Comparison of ENCODE assay signal across 1 cellular context in the genomic region with DNA sequence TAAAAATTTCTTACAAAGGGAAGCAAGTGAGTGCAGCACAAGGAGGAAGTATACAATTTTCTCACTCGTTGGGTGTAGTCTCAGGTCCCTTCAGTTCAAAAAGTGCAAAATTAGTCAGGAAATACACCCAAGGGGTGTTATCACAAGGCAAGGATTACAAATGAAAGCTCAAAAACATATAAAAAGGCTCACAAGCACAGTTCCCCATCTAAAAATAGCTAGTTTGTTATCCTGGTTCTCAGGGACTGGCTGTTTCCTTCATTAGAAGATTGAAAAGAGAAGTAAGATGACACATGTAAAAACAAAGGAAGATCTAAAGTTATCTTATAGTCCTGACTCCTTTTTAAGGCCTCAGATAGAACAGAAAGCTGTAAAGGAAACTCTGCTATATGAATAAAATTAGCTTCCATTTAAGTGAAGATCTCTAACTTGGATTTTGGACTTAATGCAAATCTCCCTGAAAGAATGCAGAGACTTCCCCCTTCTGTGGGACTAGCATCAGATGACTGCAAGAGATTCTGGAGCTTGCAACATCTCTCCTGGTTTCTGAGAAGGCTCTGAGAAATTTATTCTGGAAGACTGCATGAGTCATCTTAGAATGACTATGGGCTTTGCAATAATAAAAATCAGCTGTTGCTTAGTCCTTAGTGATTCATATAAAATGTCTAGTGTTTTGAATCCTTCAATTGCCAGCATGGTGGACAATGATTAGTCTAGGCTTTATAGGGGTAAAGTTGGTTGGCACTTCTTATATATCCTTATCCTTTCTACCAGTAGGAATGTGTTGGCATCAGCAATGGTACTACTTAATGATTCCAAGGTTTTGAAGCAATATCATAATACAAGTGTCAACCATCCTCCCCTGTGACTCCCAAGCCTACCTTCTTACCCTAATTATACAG.
TF ChIP-seq lines count a peak whose summit lies in the region.

No MANE protein-coding gene starts in this region.

TF ChIP-seq in K562, 482 proteins besides CTCF, POLR2A, EP300 and RAD21 (continued from another document and continues in another):
- TF ChIP-seq ARID3A (IDR thresholded peaks at IDR 0.05; ENCODE audit: borderline replicate concordance, low read depth, low read length): peak; percentile 99
- peak; percentile 85 for TF ChIP-seq JUNB (CRISPR knock-in tag; conservative IDR thresholded peaks at IDR 0.05)
- TF ChIP-seq SMAD3 (CRISPR knock-in tag; conservative IDR thresholded peaks at IDR 0.05): peak; percentile 62; the same call in 1 of the 2 replicates
- TF ChIP-seq POLR3G (IDR thresholded peaks at IDR 0.05; ENCODE audit: extremely low read depth, insufficient read length, insufficient replicate concordance): no peak
- TF ChIP-seq, protein P1, sequence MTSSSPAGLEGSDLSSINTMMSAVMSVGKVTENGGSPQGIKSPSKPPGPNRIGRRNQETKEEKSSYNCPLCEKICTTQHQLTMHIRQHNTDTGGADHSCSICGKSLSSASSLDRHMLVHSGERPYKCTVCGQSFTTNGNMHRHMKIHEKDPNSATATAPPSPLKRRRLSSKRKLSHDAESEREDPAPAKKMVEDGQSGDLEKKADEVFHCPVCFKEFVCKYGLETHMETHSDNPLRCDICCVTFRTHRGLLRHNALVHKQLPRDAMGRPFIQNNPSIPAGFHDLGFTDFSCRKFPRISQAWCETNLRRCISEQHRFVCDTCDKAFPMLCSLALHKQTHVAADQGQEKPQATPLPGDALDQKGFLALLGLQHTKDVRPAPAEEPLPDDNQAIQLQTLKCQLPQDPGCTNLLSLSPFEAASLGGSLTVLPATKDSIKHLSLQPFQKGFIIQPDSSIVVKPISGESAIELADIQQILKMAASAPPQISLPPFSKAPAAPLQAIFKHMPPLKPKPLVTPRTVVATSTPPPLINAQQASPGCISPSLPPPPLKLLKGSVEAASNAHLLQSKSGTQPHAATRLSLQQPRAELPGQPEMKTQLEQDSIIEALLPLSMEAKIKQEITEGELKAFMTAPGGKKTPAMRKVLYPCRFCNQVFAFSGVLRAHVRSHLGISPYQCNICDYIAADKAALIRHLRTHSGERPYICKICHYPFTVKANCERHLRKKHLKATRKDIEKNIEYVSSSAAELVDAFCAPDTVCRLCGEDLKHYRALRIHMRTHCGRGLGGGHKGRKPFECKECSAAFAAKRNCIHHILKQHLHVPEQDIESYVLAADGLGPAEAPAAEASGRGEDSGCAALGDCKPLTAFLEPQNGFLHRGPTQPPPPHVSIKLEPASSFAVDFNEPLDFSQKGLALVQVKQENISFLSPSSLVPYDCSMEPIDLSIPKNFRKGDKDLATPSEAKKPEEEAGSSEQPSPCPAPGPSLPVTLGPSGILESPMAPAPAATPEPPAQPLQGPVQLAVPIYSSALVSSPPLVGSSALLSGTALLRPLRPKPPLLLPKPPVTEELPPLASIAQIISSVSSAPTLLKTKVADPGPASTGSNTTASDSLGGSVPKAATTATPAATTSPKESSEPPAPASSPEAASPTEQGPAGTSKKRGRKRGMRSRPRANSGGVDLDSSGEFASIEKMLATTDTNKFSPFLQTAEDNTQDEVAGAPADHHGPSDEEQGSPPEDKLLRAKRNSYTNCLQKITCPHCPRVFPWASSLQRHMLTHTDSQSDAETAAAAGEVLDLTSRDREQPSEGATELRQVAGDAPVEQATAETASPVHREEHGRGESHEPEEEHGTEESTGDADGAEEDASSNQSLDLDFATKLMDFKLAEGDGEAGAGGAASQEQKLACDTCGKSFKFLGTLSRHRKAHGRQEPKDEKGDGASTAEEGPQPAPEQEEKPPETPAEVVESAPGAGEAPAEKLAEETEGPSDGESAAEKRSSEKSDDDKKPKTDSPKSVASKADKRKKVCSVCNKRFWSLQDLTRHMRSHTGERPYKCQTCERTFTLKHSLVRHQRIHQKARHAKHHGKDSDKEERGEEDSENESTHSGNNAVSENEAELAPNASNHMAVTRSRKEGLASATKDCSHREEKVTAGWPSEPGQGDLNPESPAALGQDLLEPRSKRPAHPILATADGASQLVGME (CRISPR knock-in tag; IDR thresholded peaks at IDR 0.05): 0 out of 2 replicates have a peak, but pooled peaks have one; percentile 35
- peak; percentile 86 for TF ChIP-seq MAFK (IDR thresholded peaks at IDR 0.05; ENCODE audit: low read length)
- TF ChIP-seq TRIM24 (IDR thresholded peaks at IDR 0.05): peak; percentile 84 to 89
- TF ChIP-seq, protein P2, sequence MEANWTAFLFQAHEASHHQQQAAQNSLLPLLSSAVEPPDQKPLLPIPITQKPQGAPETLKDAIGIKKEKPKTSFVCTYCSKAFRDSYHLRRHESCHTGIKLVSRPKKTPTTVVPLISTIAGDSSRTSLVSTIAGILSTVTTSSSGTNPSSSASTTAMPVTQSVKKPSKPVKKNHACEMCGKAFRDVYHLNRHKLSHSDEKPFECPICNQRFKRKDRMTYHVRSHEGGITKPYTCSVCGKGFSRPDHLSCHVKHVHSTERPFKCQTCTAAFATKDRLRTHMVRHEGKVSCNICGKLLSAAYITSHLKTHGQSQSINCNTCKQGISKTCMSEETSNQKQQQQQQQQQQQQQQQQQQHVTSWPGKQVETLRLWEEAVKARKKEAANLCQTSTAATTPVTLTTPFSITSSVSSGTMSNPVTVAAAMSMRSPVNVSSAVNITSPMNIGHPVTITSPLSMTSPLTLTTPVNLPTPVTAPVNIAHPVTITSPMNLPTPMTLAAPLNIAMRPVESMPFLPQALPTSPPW (CRISPR knock-in tag; IDR thresholded peaks at IDR 0.05): peak; percentile 60
- TF ChIP-seq TBL1XR1 (IDR thresholded peaks at IDR 0.05; ENCODE audit: low read length in 2 of 2): peak in 1 of 2 experiments; percentile 91; a peak in 2 of 4 replicates
- peak; percentile 93 for TF ChIP-seq ARID1B (IDR thresholded peaks at IDR 0.05)
- TF ChIP-seq NFRKB (IDR thresholded peaks at IDR 0.05; ENCODE audit: low read depth): peak; percentile 42; the same call in 1 of the 2 replicates
- TF ChIP-seq ZNF639 (CRISPR knock-in tag; conservative IDR thresholded peaks at IDR 0.05 in 1 of 2, IDR thresholded peaks at IDR 0.05 in 1 of 2): peak in 1 of 2 experiments; percentile 16; a peak in 1 of 4 replicates
- peak; percentile 35; the same call in 1 of the 2 replicates for TF ChIP-seq ETV1 (tag; conservative IDR thresholded peaks at IDR 0.05; ENCODE audit: low read depth)
- TF ChIP-seq SMAD4 (CRISPR knock-in tag; conservative IDR thresholded peaks at IDR 0.05): peak; percentile 84
- TF ChIP-seq, protein P3, sequence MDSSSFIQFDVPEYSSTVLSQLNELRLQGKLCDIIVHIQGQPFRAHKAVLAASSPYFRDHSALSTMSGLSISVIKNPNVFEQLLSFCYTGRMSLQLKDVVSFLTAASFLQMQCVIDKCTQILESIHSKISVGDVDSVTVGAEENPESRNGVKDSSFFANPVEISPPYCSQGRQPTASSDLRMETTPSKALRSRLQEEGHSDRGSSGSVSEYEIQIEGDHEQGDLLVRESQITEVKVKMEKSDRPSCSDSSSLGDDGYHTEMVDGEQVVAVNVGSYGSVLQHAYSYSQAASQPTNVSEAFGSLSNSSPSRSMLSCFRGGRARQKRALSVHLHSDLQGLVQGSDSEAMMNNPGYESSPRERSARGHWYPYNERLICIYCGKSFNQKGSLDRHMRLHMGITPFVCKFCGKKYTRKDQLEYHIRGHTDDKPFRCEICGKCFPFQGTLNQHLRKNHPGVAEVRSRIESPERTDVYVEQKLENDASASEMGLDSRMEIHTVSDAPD (CRISPR knock-in tag; IDR thresholded peaks at IDR 0.05): no peak
- TF ChIP-seq ZNF134 (CRISPR knock-in tag; conservative IDR thresholded peaks at IDR 0.05): 0 out of 2 replicates have a peak, but pooled peaks have one; percentile 11
- TF ChIP-seq ZNF707 (CRISPR knock-in tag; conservative IDR thresholded peaks at IDR 0.05): no peak
- TF ChIP-seq TAF9B (IDR thresholded peaks at IDR 0.05; ENCODE audit: partially characterized antibody): peak; percentile 96
- peak; percentile 39; the same call in 1 of the 2 replicates for TF ChIP-seq PML (IDR thresholded peaks at IDR 0.05; ENCODE audit: low read length)
- TF ChIP-seq RFX1 (IDR thresholded peaks at IDR 0.05): no peak
- peak; percentile 18; the same call in 1 of the 2 replicates for TF ChIP-seq CBFA2T2 (conservative IDR thresholded peaks at IDR 0.05)
- no peak; the same call in 1 of the 2 replicates for TF ChIP-seq KLF6 (CRISPR knock-in tag; IDR thresholded peaks at IDR 0.05; ENCODE audit: borderline replicate concordance)
- TF ChIP-seq, protein P4, sequence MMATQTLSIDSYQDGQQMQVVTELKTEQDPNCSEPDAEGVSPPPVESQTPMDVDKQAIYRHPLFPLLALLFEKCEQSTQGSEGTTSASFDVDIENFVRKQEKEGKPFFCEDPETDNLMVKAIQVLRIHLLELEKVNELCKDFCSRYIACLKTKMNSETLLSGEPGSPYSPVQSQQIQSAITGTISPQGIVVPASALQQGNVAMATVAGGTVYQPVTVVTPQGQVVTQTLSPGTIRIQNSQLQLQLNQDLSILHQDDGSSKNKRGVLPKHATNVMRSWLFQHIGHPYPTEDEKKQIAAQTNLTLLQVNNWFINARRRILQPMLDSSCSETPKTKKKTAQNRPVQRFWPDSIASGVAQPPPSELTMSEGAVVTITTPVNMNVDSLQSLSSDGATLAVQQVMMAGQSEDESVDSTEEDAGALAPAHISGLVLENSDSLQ (IDR thresholded peaks at IDR 0.05): 0 out of 2 replicates have a peak, but pooled peaks have one; percentile 3
- peak in 1 of 2 experiments; percentile 50 for TF ChIP-seq AFF1 (IDR thresholded peaks at IDR 0.05; ENCODE audit: low read depth in 1 of 2, partially characterized antibody in 2 of 2)
- 0 out of 2 replicates have a peak, but pooled peaks have one; percentile 40 for TF ChIP-seq ZBTB9 (CRISPR knock-in tag; IDR thresholded peaks at IDR 0.05)
- TF ChIP-seq SMARCA4 (IDR thresholded peaks at IDR 0.05): peak; percentile 96
- peak in 1 of 2 experiments; percentile 94; a peak in 2 of 4 replicates for TF ChIP-seq RCOR1 (IDR thresholded peaks at IDR 0.05; ENCODE audit: borderline replicate concordance in 1 of 2, low read depth in 2 of 2, low read length in 2 of 2)
- TF ChIP-seq ZBED1 (IDR thresholded peaks at IDR 0.05): no peak
- 0 out of 2 replicates have a peak, but pooled peaks have one; percentile 29 for TF ChIP-seq IRF9 (tag; IDR thresholded peaks at IDR 0.05)
